ENCODE assay signal across 27 cellular contexts in the genomic region with DNA sequence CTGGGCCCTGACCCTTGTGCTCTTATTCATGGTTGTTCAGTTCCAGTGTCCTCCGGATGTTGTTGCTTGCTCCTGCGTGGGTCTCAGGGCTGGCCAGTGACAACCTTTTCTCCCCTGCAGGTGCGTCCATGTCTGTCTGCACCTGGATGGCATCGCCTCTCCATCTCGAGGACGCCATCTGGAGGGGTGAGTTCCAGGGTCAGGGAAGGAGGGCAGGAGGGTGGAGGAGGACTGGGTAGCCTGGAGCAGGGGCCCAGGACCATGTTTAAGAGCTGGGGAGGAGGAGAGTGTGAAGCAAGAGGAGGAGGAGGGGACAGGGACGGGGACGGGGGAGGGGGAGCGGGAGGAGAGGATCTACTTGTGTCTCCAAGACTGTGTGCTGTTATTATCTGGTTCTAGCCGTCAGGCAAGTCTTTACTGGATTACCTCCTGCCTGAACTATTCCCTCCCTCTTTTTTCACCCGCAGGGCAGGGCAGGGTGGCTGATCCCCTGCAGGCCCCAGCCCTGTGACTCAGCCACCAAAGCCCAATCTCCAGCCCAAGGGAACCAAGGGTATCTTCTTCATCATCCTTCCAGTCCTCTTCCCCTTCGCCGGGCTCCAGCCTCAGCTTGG. TPM values are rescaled to one million over a fixed set of nuclear protein-coding genes. Genes with fewer than 3 reads are reported as not detected.
DNase-seq lines count a peak whose midpoint lies in the region; ATAC-seq and TF ChIP-seq lines count a peak whose summit lies in the region.
"Had no signal": no experiment of that assay in that cellular context is flagged by ENCODE, and none has a peak within 500 bp of the region (broad histone marks: within the 10 kb centered on the region; RNA-seq: fewer than 3 reads in every experiment).

No MANE protein-coding gene starts in this region.

- no peak for TF ChIP-seq CTCF in WTC11 (IDR thresholded peaks at IDR 0.05)

- H3K4me3 ChIP-seq in mesendoderm (ENCODE audit: low read length) (no peak overlapping the region), GM23248 (no peak overlapping the region)
- H3K4me3 ChIP-seq: BLaER1, ovary, right lobe of liver, uterus had no signal

- POLR2A ChIA-PET in WTC11 (lab: Charles Lee): no interaction called here

- H3K23ac ChIP-seq in mesendoderm (ENCODE audit: low read length): no peak overlapping the region

- WGBS in mesendoderm (ENCODE audit: extremely low coverage, insufficient coverage, low lambda C conversion rate): no CpG with 5 or more reads among the region's 13 CpGs
- WGBS in GM23248 (ENCODE audit: low coverage in 1 of 2, low lambda C conversion rate in 2 of 2, missing lambda C conversion rate in 2 of 2), 2 experiments: 46 to 55% methylated on average over 9 to 13 of the region's 13 CpGs

- H2BK120ac ChIP-seq in mesendoderm (ENCODE audit: low read depth, low read length): no peak overlapping the region

- in situ Hi-C loops in GM23248 (cut with MboI): no loop called here

- no peak overlapping the region for H3K4me3 Mint-ChIP-seq in WTC11
- H3K4me3 Mint-ChIP-seq: activated CD4-positive, alpha-beta memory T cell treated with anti-CD3 and anti-CD28 coated beads, Interleukin-2, amount 10 ng/mL, durations not matched to agents 7 days and 5 days; T-helper 1 cell treated with Interleukin-12 subunit alpha and Interleukin-12 subunit beta and Interleukin-4 antibody, amounts not matched to agents 30 μg/mL and 1 μg/mL, for 36 hours had no signal

- no peaks in the 10 kb centered on the region for H3K9me2 ChIP-seq in GM23248 (ENCODE audit: insufficient read depth)

- no peaks in the 10 kb centered on the region for H3K4me1 ChIP-seq in mesendoderm (ENCODE audit: control insufficient read depth, low read depth, low read length)
- H3K4me1 ChIP-seq in GM23248 (ENCODE audit: insufficient read depth): no peaks in the 10 kb centered on the region
- H3K4me1 ChIP-seq: BLaER1, right lobe of liver, uterus had no signal

- no peak overlapping the region for H2BK15ac ChIP-seq in mesendoderm (replicated peaks; ENCODE audit: low read depth)

- H3K4ac ChIP-seq in mesendoderm (ENCODE audit: low read depth, low read length): no peak overlapping the region

- no peaks in the 10 kb centered on the region for H3K27me3 Mint-ChIP-seq in WTC11 (ENCODE audit: low read depth)
- H3K27me3 Mint-ChIP-seq: naive thymus-derived CD8-positive, alpha-beta T cell had no signal

- no peak overlapping the region for H2AFZ ChIP-seq in GM23248

- H2AK5ac ChIP-seq in mesendoderm (ENCODE audit: low read length): no peak overlapping the region

- H3K27ac ChIP-seq in mesendoderm (ENCODE audit: low read depth, low read length): no peak overlapping the region
- H3K27ac ChIP-seq in GM23248: no peak overlapping the region
- H3K27ac ChIP-seq: BLaER1, ovary, right lobe of liver, uterus had no signal

- H3K4me2 ChIP-seq in mesendoderm (ENCODE audit: low read length): no peak overlapping the region
- no peak overlapping the region for H3K4me2 ChIP-seq in GM23248 (ENCODE audit: unreplicated experiment)
- H3K4me2 ChIP-seq: BLaER1 had no signal

- no peaks in the 10 kb centered on the region for H3K36me3 ChIP-seq in mesendoderm (ENCODE audit: control insufficient read depth, insufficient read depth, low read length)
- H3K36me3 ChIP-seq in GM23248 (ENCODE audit: low read depth): no peaks in the 10 kb centered on the region
- H3K36me3 ChIP-seq: BLaER1, ovary, right lobe of liver, uterus had no signal

- peak; percentile 43 for ATAC-seq in WTC11
- ATAC-seq: naive thymus-derived CD8-positive, alpha-beta T cell; right lobe of liver had no signal

- H4K20me1 ChIP-seq in GM23248 (ENCODE audit: insufficient read depth): no peaks in the 10 kb centered on the region
- H4K20me1 ChIP-seq: BLaER1 had no signal

- H3K9ac ChIP-seq in mesendoderm (ENCODE audit: low read length) (no peak overlapping the region), GM23248 (no peak overlapping the region)
- H3K9ac ChIP-seq: BLaER1 had no signal

- H3K27ac Mint-ChIP-seq in WTC11: no peak overlapping the region
- H3K27ac Mint-ChIP-seq: activated CD4-positive, alpha-beta memory T cell treated with anti-CD3 and anti-CD28 coated beads, Interleukin-2, amount 10 ng/mL, durations not matched to agents 7 days and 5 days; naive thymus-derived CD8-positive, alpha-beta T cell; T-helper 1 cell treated with Interleukin-12 subunit alpha and Interleukin-12 subunit beta and Interleukin-4 antibody, amounts not matched to agents 30 μg/mL and 1 μg/mL, for 36 hours had no signal

- DNase-seq in Daoy (ENCODE audit: low read depth): peak; percentile 22
- DNase-seq in M059J (ENCODE audit: low read depth): peak; percentile 32
- no peak for DNase-seq in WTC11 (ENCODE audit: low spot score)
- DNase-seq in mesendoderm: peak; percentile 61
- DNase-seq in GM23248: no peak
- no peak for DNase-seq in mesenteric fat pad (ENCODE audit: low spot score)
- DNase-seq in HCEC 1CT: no peak
- no peak for DNase-seq in hippocampal formation (lab: John Stamatoyannopoulos, UW)
- DNase-seq: activated CD4-positive, alpha-beta memory T cell treated with anti-CD3 and anti-CD28 coated beads, Interleukin-2, amount 10 ng/mL, durations not matched to agents 7 days and 5 days; activated naive CD4-positive, alpha-beta T cell; GDM1; hypothalamus; mesenchymal stem cell; naive thymus-derived CD8-positive, alpha-beta T cell; NCI-H1417 treated with DMSO at 0.1 percent for 48 hours; NCI-H2171; ovary; substantia nigra; uterus had no signal

- no peaks in the 10 kb centered on the region for H3K9me3 ChIP-seq in GM23248 (ENCODE audit: low read depth)
- H3K9me3 ChIP-seq: ovary, right lobe of liver, uterus had no signal

- no peaks in the 10 kb centered on the region for H3K79me2 ChIP-seq in mesendoderm (ENCODE audit: control insufficient read depth, insufficient read depth, low read length)
- no peaks in the 10 kb centered on the region for H3K79me2 ChIP-seq in GM23248 (ENCODE audit: insufficient read depth)

- no peaks in the 10 kb centered on the region for H3F3A ChIP-seq in GM23248 (ENCODE audit: insufficient read depth)

- CTCF ChIA-PET in WTC11 (lab: Charles Lee): interaction anchor here (1.0 to 10.9 kb wide), 4 partner anchors 9 to 24 kb away, joined by 3 to 88 read pairs (median 4); no protein-coding TSS in a partner anchor

- no peaks in the 10 kb centered on the region for H3K36me3 Mint-ChIP-seq in WTC11

- H2BK5ac ChIP-seq in mesendoderm (ENCODE audit: low read length): no peak overlapping the region

- H3K4me1 Mint-ChIP-seq in WTC11: peaks cover 25% of the 10 kb centered on the region
- H3K4me1 Mint-ChIP-seq: activated CD4-positive, alpha-beta memory T cell treated with anti-CD3 and anti-CD28 coated beads, Interleukin-2, amount 10 ng/mL, durations not matched to agents 7 days and 5 days had no signal

- no peaks in the 10 kb centered on the region for H3K79me1 ChIP-seq in mesendoderm (ENCODE audit: low read length)

- no peak overlapping the region for H3K18ac ChIP-seq in mesendoderm (ENCODE audit: low read length)

- H3K27me3 ChIP-seq in mesendoderm (ENCODE audit: insufficient read depth, low read length, poor library complexity) (no peaks in the 10 kb centered on the region), GM23248 (replicated peaks; ENCODE audit: insufficient read depth) (peaks cover 11% of the 10 kb centered on the region)
- H3K27me3 ChIP-seq: BLaER1, ovary, right lobe of liver, uterus had no signal

- no peak overlapping the region for H4K8ac ChIP-seq in mesendoderm (ENCODE audit: low read depth, low read length)

- H3K9me3 Mint-ChIP-seq in WTC11: no peaks in the 10 kb centered on the region

- H4K5ac ChIP-seq in mesendoderm (ENCODE audit: low read length): no peak overlapping the region

- no peak overlapping the region for H3K56ac ChIP-seq in mesendoderm (ENCODE audit: low read length)

TF ChIP-seq in WTC11, 78 proteins besides CTCF, POLR2A, EP300 and RAD21 (continues in another document):
- TF ChIP-seq, protein P1, sequence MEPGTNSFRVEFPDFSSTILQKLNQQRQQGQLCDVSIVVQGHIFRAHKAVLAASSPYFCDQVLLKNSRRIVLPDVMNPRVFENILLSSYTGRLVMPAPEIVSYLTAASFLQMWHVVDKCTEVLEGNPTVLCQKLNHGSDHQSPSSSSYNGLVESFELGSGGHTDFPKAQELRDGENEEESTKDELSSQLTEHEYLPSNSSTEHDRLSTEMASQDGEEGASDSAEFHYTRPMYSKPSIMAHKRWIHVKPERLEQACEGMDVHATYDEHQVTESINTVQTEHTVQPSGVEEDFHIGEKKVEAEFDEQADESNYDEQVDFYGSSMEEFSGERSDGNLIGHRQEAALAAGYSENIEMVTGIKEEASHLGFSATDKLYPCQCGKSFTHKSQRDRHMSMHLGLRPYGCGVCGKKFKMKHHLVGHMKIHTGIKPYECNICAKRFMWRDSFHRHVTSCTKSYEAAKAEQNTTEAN (CRISPR knock-in tag; IDR thresholded peaks at IDR 0.05): no peak
- TF ChIP-seq, protein P2, sequence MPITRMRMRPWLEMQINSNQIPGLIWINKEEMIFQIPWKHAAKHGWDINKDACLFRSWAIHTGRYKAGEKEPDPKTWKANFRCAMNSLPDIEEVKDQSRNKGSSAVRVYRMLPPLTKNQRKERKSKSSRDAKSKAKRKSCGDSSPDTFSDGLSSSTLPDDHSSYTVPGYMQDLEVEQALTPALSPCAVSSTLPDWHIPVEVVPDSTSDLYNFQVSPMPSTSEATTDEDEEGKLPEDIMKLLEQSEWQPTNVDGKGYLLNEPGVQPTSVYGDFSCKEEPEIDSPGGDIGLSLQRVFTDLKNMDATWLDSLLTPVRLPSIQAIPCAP (CRISPR knock-in tag; IDR thresholded peaks at IDR 0.05): no peak
- no peak for TF ChIP-seq ZNF671 (CRISPR knock-in tag; IDR thresholded peaks at IDR 0.05)

RNA-seq across cellular contexts. Expression of a gene that starts 32.2 kb away (rescaled TPM):
- not detected in 2 replicates for total RNA-seq in Daoy (2014; rRNA removed; shearing (Covaris generic))
- total RNA-seq in M059J (2014; rRNA removed; shearing (Covaris generic)): not detected in 2 replicates
- total RNA-seq in WTC11 (2021): 2.9 to 4.3 TPM (median 3.4 TPM) in 3 replicates
- polyA plus RNA-seq in mesendoderm (2013, experiment 1 of 2): 2.2 TPM
- polyA plus RNA-seq in mesendoderm (2013, experiment 2 of 2): 2.8 TPM
- not detected in 2 replicates for total RNA-seq in GM23248 (2014; rRNA removed; shearing (Covaris generic))
- not detected in 2 replicates for polyA plus RNA-seq in GM23248 (2016; fragmentation: Nextera tagmentation; extraction: Ambion mirVana)
- total RNA-seq in mesenteric fat pad: not detected
- total RNA-seq: activated CD4-positive, alpha-beta memory T cell treated with anti-CD3 and anti-CD28 coated beads, Interleukin-2, amount 10 ng/mL, durations not matched to agents 7 days and 5 days; epithelial cell of proximal tubule; frontal cortex; HT1080; kidney epithelial cell; naive thymus-derived CD8-positive, alpha-beta T cell; OCI-LY7; right lobe of liver had no signal
- polyA plus RNA-seq: naive thymus-derived CD8-positive, alpha-beta T cell had no signal

RNA-seq across cellular contexts. Expression of a gene that starts 48.0 kb away (rescaled TPM):
- 6.9 and 7.3 TPM in 2 replicates for total RNA-seq in Daoy (2014; rRNA removed; shearing (Covaris generic))
- total RNA-seq in M059J (2014; rRNA removed; shearing (Covaris generic)): 14.9 and 19.1 TPM in 2 replicates
- total RNA-seq in WTC11 (2021) (32.0 to 34.3 TPM (median 33.9 TPM) in 3 replicates), mesenteric fat pad (25.3 TPM)
- polyA plus RNA-seq in mesendoderm (2013, experiment 1 of 2): 37.1 TPM
- polyA plus RNA-seq in mesendoderm (2013, experiment 2 of 2): 36.3 TPM
- total RNA-seq in GM23248 (2014; rRNA removed; shearing (Covaris generic)): 10.5 and 12.0 TPM in 2 replicates
- polyA plus RNA-seq in GM23248 (2016; fragmentation: Nextera tagmentation; extraction: Ambion mirVana): 6.9 TPM in 2 replicates
- total RNA-seq: OCI-LY7 had no signal

Comparison
In these comparisons a context has a peak if more than half of its experiments do, and no peak if none do; other contexts are left out.
1. DNase-seq: peak in Daoy (single experiment), M059J (single experiment) and mesendoderm (single experiment); none in WTC11 (single experiment), GM23248 (single experiment), mesenteric fat pad (single experiment), HCEC 1CT (single experiment) and hippocampal formation (0 of 2).